In genomic region chr4:54229631-54230478, GRCh38 we compare ENCODE assay signal across 9 cellular contexts. TPM values are rescaled to one million over a fixed set of nuclear protein-coding genes. Genes with fewer than 3 reads are reported as not detected.
DNase-seq lines count a peak whose midpoint lies in the region; ATAC-seq and TF ChIP-seq lines count a peak whose summit lies in the region.
"Had no signal": no experiment of that assay in that cellular context is flagged by ENCODE, and none has a peak within 500 bp of the region (broad histone marks: within the 10 kb centered on the region; RNA-seq: fewer than 3 reads in every experiment).

No MANE protein-coding gene starts in this region.

- H3K4me3 ChIP-seq in RWPE2 (ENCODE audit: severe bottlenecking) (no peak overlapping the region), rectal smooth muscle tissue (ENCODE audit: low read length) (peak overlapping the region; percentile 56)

- no peaks in the 10 kb centered on the region for H3K36me3 ChIP-seq in RWPE2 (ENCODE audit: low read depth)
- H3K36me3 ChIP-seq in rectal smooth muscle tissue (ENCODE audit: control insufficient read depth, insufficient read depth, low read length): peaks cover 2% of the 10 kb centered on the region

- H3K9me3 ChIP-seq in RWPE2 (ENCODE audit: severe bottlenecking): no peaks in the 10 kb centered on the region

- no peak for ATAC-seq in RWPE2 (ENCODE audit: low read depth)
- ATAC-seq in left cardiac atrium: no peak
- ATAC-seq in HG03521 (IDR thresholded peaks at IDR 0.05; ENCODE audit: unreplicated experiment): no peak
- ATAC-seq in GM19035 (IDR thresholded peaks at IDR 0.05; ENCODE audit: unreplicated experiment): no peak

- peak; percentile 77 for DNase-seq in ELF-1 (ENCODE audit: low read depth, low spot score)
- DNase-seq in RWPE2 (ENCODE audit: low spot score): peak; percentile 61
- peak; percentile 26 for DNase-seq in left cardiac atrium
- DNase-seq in COR-L47 (lab: John Stamatoyannopoulos, UW): no peak
- no peak for DNase-seq in stimulated activated naive CD4-positive, alpha-beta T cell (lab: John Stamatoyannopoulos, UW)
- DNase-seq: stimulated activated CD4-positive, alpha-beta T cell treated with anti-CD3 and anti-CD28 coated beads, Interleukin-1b, Interleukin-23, amount 100 ng/mL, for 48 hours had no signal

- no peak overlapping the region for H3K9ac ChIP-seq in rectal smooth muscle tissue (ENCODE audit: low read length)

- H3K27me3 ChIP-seq in RWPE2 (ENCODE audit: insufficient read depth, poor library complexity, severe bottlenecking) (peaks cover 69% of the 10 kb centered on the region), rectal smooth muscle tissue (ENCODE audit: control insufficient read depth, insufficient read depth, low read length) (peaks cover 50% of the 10 kb centered on the region)

- intact Hi-C loops in left cardiac atrium (cut with DNase I): loop anchor here (5.0 to 10.0 kb wide), 7 partner anchors 323 to 1218 kb away; no protein-coding TSS in a partner anchor

- peaks cover 3% of the 10 kb centered on the region for H3K4me1 ChIP-seq in RWPE2 (ENCODE audit: insufficient read depth, poor library complexity, severe bottlenecking)
- peaks cover 13% of the 10 kb centered on the region for H3K4me1 ChIP-seq in rectal smooth muscle tissue (ENCODE audit: control insufficient read depth, insufficient read depth, low read length)

- TF ChIP-seq CTCF in RWPE2 (IDR thresholded peaks at IDR 0.05; ENCODE audit: poor library complexity, severe bottlenecking): no peak

- H3K27ac ChIP-seq in RWPE2 (ENCODE audit: poor library complexity, severe bottlenecking) (no peak overlapping the region), rectal smooth muscle tissue (ENCODE audit: low read depth, low read length) (peak overlapping the region; percentile 65)

RNA-seq across cellular contexts. Expression of gene PDGFRA, which starts 0.8 kb away (rescaled TPM):
- total RNA-seq in left cardiac atrium: 10 to 100 TPM; 57.4 to 67.9 TPM

Comparison
In these comparisons a context has a peak if more than half of its experiments do, and no peak if none do; other contexts are left out.
1. DNase-seq: peak in ELF-1 (single experiment), RWPE2 (single experiment) and left cardiac atrium (single experiment); none in COR-L47 (single experiment) and stimulated activated naive CD4-positive, alpha-beta T cell (0 of 6).